ENCODE assay signal across 25 cellular contexts in the genomic region with DNA sequence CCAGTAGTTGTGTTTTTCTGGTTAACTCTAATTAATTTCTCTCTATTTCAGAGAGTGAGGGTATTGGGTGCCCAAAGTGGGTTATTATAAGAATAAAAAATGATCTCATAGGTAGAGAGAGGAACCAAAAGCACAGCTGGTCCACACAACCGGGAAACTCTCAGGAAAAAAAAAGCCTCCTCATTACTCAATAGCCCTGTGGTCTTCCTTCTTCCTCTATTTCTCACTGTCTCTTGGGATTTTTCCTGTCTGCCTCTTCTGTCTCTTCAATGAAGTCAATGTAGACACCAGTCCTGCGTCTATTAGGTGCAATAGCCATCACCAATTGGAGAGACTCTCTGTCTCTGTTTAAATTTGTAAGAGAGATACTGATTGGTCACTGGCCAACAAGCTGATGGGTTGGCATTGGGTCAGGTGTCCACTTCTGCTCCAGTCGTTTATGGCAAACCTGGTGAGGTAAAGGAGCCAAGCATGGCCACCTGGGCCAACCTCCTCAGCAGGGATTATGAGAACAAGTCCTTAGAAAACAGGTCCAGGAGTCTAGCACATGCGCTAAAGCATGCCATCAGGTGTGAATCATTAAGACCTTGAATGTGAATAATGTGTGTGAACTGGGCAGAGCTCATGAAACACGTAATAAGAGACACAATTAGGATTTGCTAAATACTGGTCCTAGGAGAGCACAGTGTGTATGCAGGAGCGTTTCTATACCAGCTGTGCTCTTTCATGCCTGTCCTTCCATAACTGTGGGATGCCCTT.
DNase-seq lines count a peak whose midpoint lies in the region; ATAC-seq lines count a peak whose summit lies in the region.
"Had no signal": no experiment of that assay in that cellular context is flagged by ENCODE, and none has a peak within 500 bp of the region (broad histone marks: within the 10 kb centered on the region; RNA-seq: fewer than 3 reads in every experiment).

No MANE protein-coding gene starts in this region.

- H2BK12ac ChIP-seq in trophoblast cell (ENCODE audit: low read length) = no peak overlapping the region

- H3K79me1 ChIP-seq in trophoblast cell (ENCODE audit: low read length) = no peaks in the 10 kb centered on the region

- no peak overlapping the region for H4K12ac ChIP-seq in trophoblast cell (ENCODE audit: low read depth, low read length)

- no peak overlapping the region for H3K23ac ChIP-seq in trophoblast cell (ENCODE audit: low read length)

- H2BK5ac ChIP-seq in trophoblast cell (ENCODE audit: low read depth, low read length, poor library complexity) = no peak overlapping the region

- H2BK120ac ChIP-seq in trophoblast cell (ENCODE audit: insufficient read depth, low read length, poor library complexity) = no peak overlapping the region

- no peak overlapping the region for H2AK5ac ChIP-seq in trophoblast cell (ENCODE audit: low read length)

- no peaks in the 10 kb centered on the region for H3K36me3 ChIP-seq in trophoblast cell (ENCODE audit: control insufficient read depth in 1 of 2, insufficient read depth in 2 of 2, low read length in 2 of 2)
- H3K36me3 ChIP-seq: cardiac muscle cell, MG63, suprapubic skin had no signal

- no peak overlapping the region for H3K18ac ChIP-seq in trophoblast cell (ENCODE audit: low read length)

- no peak overlapping the region for H3K9ac ChIP-seq in trophoblast cell (ENCODE audit: low read length)

- WGBS in trophoblast cell (ENCODE audit: extremely low coverage, insufficient coverage, insufficient read length) = no CpG with 5 or more reads among the region's 6 CpGs

- no peaks in the 10 kb centered on the region for H3K79me2 ChIP-seq in trophoblast cell (ENCODE audit: control insufficient read depth, insufficient read depth, low read length, poor library complexity)

- H3K27me3 ChIP-seq in trophoblast cell (ENCODE audit: insufficient read depth, low read length) = no peaks in the 10 kb centered on the region
- H3K27me3 ChIP-seq: cardiac muscle cell, MG63 had no signal

- no peaks in the 10 kb centered on the region for H3K4me1 ChIP-seq in trophoblast cell (ENCODE audit: control insufficient read depth in 1 of 2, insufficient read depth in 2 of 2, low read length in 2 of 2)
- H3K4me1 ChIP-seq: psoas muscle, suprapubic skin had no signal

- no peak overlapping the region for H3K4me3 ChIP-seq in trophoblast cell (ENCODE audit: low read depth, low read length)
- H3K4me3 ChIP-seq: cardiac muscle cell, MG63, psoas muscle, suprapubic skin had no signal

- no peaks in the 10 kb centered on the region for H3K9me3 ChIP-seq in trophoblast cell (ENCODE audit: insufficient read depth, low read depth, low read length)
- H3K9me3 ChIP-seq: MG63, psoas muscle, suprapubic skin had no signal

- no peak overlapping the region for H4K8ac ChIP-seq in trophoblast cell (ENCODE audit: low read depth, low read length)

- ATAC-seq in GM21423 (IDR thresholded peaks at IDR 0.05; ENCODE audit: unreplicated experiment) (no peak), HG03457 (IDR thresholded peaks at IDR 0.05; ENCODE audit: unreplicated experiment) (no peak)
- ATAC-seq: activated naive CD4-positive, alpha-beta T cell treated with anti-CD3 and anti-CD28 coated beads, Interleukin-2, amount 50 U/mL, for 72 hours; psoas muscle had no signal

- no peak overlapping the region for H2AFZ ChIP-seq in trophoblast cell (ENCODE audit: insufficient read depth, low read length, poor library complexity)

- no peak overlapping the region for H3K4me2 ChIP-seq in trophoblast cell (ENCODE audit: low read length)

- no peak overlapping the region for H3K14ac ChIP-seq in trophoblast cell (ENCODE audit: low read length)

- H3K27ac ChIP-seq in trophoblast cell (ENCODE audit: low read depth, low read length) = no peak overlapping the region
- H3K27ac ChIP-seq: cardiac muscle cell, psoas muscle, suprapubic skin had no signal

- H4K91ac ChIP-seq in trophoblast cell (ENCODE audit: low read depth, low read length) = no peak overlapping the region

- H3K4ac ChIP-seq in trophoblast cell (ENCODE audit: low read depth, low read length) = no peak overlapping the region

- DNase-seq in Ammon's horn (ENCODE audit: low spot score) (peak; percentile 13), KBM-7 (peak; percentile 47), SKM-1 treated with dmso at 0.1 percent for 144 hours (lab: John Stamatoyannopoulos, UW; ENCODE audit: unreplicated experiment) (peak; percentile 87), trophoblast cell (peak; percentile 32 to 55)
- DNase-seq in activated CD4-positive, CD25-positive, alpha-beta regulatory T cell treated with anti-CD3 and anti-CD28 coated beads, Interleukin-2, amount 50 U/mL, for 72 hours = no peak
- DNase-seq: activated CD4-positive, alpha-beta T cell treated with anti-CD3 and anti-CD28 coated beads, Interleukin-2, amount 50 U/mL, for 4 hours; activated CD8-positive, alpha-beta memory T cell treated with anti-CD3 and anti-CD28 coated beads, Interleukin-2, amount 50 U/mL, for 48 hours; CD4-positive, alpha-beta memory T cell; cortex of kidney; endodermal cell; islet precursor cell; mammary epithelial cell; MG63; NCI-H1694; NCI-H2171 treated with DMSO at 0.1 percent for 48 hours; NCI-H524; NK-92 treated with Interleukin-12 subunit alpha and Interleukin-12 subunit beta, amount 100 ng/mL, for 24 hours; psoas muscle; small intestine; stimulated activated CD4-positive, alpha-beta T cell treated with anti-CD3 and anti-CD28 coated beads, Interleukin-2, amount 100 ng/mL, for 24 hours had no signal

- in situ Hi-C loops in KBM-7 (cut with MboI; ENCODE audit: low pct_unique_long_range_greater_than_20kb, low sequenced_read_pairs) = no loop called here
